In genomic region chr16:65281636-65282035, GRCh38 we compare ENCODE assay signal across 22 cellular contexts.
"Had no signal": no experiment of that assay in that cellular context is flagged by ENCODE, and none has a peak within 500 bp of the region (broad histone marks: within the 10 kb centered on the region; RNA-seq: fewer than 3 reads in every experiment).

No MANE protein-coding gene starts in this region.

- H3K4me1 Mint-ChIP-seq: activated CD4-positive, alpha-beta T cell treated with anti-CD3 and anti-CD28 coated beads, Interleukin-2, amount 10 ng/mL, durations not matched to agents 7 days and 5 days; activated naive CD8-positive, alpha-beta T cell treated with anti-CD3 and anti-CD28 coated beads, Interleukin-2, amount 10 ng/mL, durations not matched to agents 7 days and 5 days; T-cell had no signal

- H3K36me3 ChIP-seq: cardiac muscle cell, lower lobe of right lung, prostate gland, right lobe of liver, stomach, upper lobe of left lung had no signal

- H3K27me3 Mint-ChIP-seq: activated CD4-positive, alpha-beta T cell treated with anti-CD3 and anti-CD28 coated beads, Interleukin-2, amount 10 ng/mL, durations not matched to agents 7 days and 5 days; activated naive CD8-positive, alpha-beta T cell treated with anti-CD3 and anti-CD28 coated beads, Interleukin-2, amount 10 ng/mL, durations not matched to agents 7 days and 5 days; activated T-cell treated with anti-CD3 and anti-CD28 coated beads, Interleukin-2, amount 50 U/mL, for 24 hours; dendritic cell treated with granulocyte-macrophage colony-stimulating factor and Interleukin-4, amounts not matched to agents 40 ng/mL and 50 ng/mL, for 4 days; T-cell had no signal

- H3K4me3 Mint-ChIP-seq: activated CD4-positive, alpha-beta T cell treated with anti-CD3 and anti-CD28 coated beads, Interleukin-2, amount 10 ng/mL, durations not matched to agents 7 days and 5 days; activated CD8-positive, alpha-beta T cell treated with anti-CD3 and anti-CD28 coated beads, Interleukin-2, amount 10 ng/mL, durations not matched to agents 7 days and 5 days; activated naive CD8-positive, alpha-beta T cell treated with anti-CD3 and anti-CD28 coated beads, Interleukin-2, amount 10 ng/mL, durations not matched to agents 7 days and 5 days; activated T-cell treated with anti-CD3 and anti-CD28 coated beads, Interleukin-2, amount 50 U/mL, for 24 hours; dendritic cell treated with granulocyte-macrophage colony-stimulating factor and Interleukin-4, amounts not matched to agents 40 ng/mL and 50 ng/mL, for 4 days; T-cell had no signal

- H3K9me3 ChIP-seq: lower lobe of right lung, prostate gland, right lobe of liver, stomach, upper lobe of left lung had no signal

- H3K27ac ChIP-seq: cardiac muscle cell, epithelial cell of prostate, lower lobe of right lung, prostate gland, right lobe of liver, stomach, upper lobe of left lung had no signal

- ATAC-seq: activated CD8-positive, alpha-beta T cell treated with anti-CD3 and anti-CD28 coated beads, Interleukin-2, amount 10 ng/mL, durations not matched to agents 7 days and 5 days; left cardiac atrium; lower lobe of right lung; right lobe of liver; SK-N-SH treated with all-trans-retinoic acid at 6 μM for 48 hours; T-cell had no signal

- H3K27ac Mint-ChIP-seq: activated CD4-positive, alpha-beta T cell treated with anti-CD3 and anti-CD28 coated beads, Interleukin-2, amount 10 ng/mL, durations not matched to agents 7 days and 5 days; activated CD8-positive, alpha-beta T cell treated with anti-CD3 and anti-CD28 coated beads, Interleukin-2, amount 10 ng/mL, durations not matched to agents 7 days and 5 days; activated naive CD8-positive, alpha-beta T cell treated with anti-CD3 and anti-CD28 coated beads, Interleukin-2, amount 10 ng/mL, durations not matched to agents 7 days and 5 days; activated T-cell treated with anti-CD3 and anti-CD28 coated beads, Interleukin-2, amount 50 U/mL, for 24 hours; activated T-helper 2 cell treated with anti-CD3 and anti-CD28 coated beads, Interferon-gamma antibody, Interleukin-2, Interleukin-4, amounts not matched to agents 10 μg/mL and 5 μg/mL and 100 μg/mL, durations not matched to agents 14 hours and 24 hours and 36 hours; dendritic cell treated with granulocyte-macrophage colony-stimulating factor and Interleukin-4, amounts not matched to agents 40 ng/mL and 50 ng/mL, for 4 days; T-cell had no signal

- DNase-seq: activated CD4-positive, alpha-beta T cell treated with anti-CD3 and anti-CD28 coated beads, Interleukin-2, amount 10 ng/mL, durations not matched to agents 7 days and 5 days; activated CD8-positive, alpha-beta T cell treated with anti-CD3 and anti-CD28 coated beads, Interleukin-2, amount 10 ng/mL, durations not matched to agents 7 days and 5 days; activated naive CD4-positive, alpha-beta T cell treated with Interleukin-2 at 50 U/mL for 16 hours; activated naive CD8-positive, alpha-beta T cell treated with anti-CD3 and anti-CD28 coated beads, Interleukin-2, amount 10 ng/mL, durations not matched to agents 7 days and 5 days; activated T-cell treated with anti-CD3 and anti-CD28 coated beads, Interleukin-2, amount 50 U/mL, for 24 hours; amygdala; foreskin fibroblast; left cardiac atrium; lower lobe of right lung; midbrain; right lobe of liver; small intestine; stimulated activated CD4-positive, alpha-beta T cell treated with anti-CD3 and anti-CD28 coated beads, Interleukin-4, amount 100 ng/mL, for 1 hour; stomach; T-cell; upper lobe of left lung had no signal

- H3K27me3 ChIP-seq: cardiac muscle cell, right lobe of liver, stomach, upper lobe of left lung had no signal

- H3K4me1 ChIP-seq: lower lobe of right lung, prostate gland, right lobe of liver, upper lobe of left lung had no signal

- H3K9me3 Mint-ChIP-seq: activated CD4-positive, alpha-beta T cell treated with anti-CD3 and anti-CD28 coated beads, Interleukin-2, amount 10 ng/mL, durations not matched to agents 7 days and 5 days; activated naive CD8-positive, alpha-beta T cell treated with anti-CD3 and anti-CD28 coated beads, Interleukin-2, amount 10 ng/mL, durations not matched to agents 7 days and 5 days; dendritic cell treated with granulocyte-macrophage colony-stimulating factor and Interleukin-4, amounts not matched to agents 40 ng/mL and 50 ng/mL, for 4 days had no signal

- H3K4me3 ChIP-seq: cardiac muscle cell, lower lobe of right lung, prostate gland, right lobe of liver, stomach, upper lobe of left lung had no signal

- H3K36me3 Mint-ChIP-seq: activated naive CD8-positive, alpha-beta T cell treated with anti-CD3 and anti-CD28 coated beads, Interleukin-2, amount 10 ng/mL, durations not matched to agents 7 days and 5 days; T-cell had no signal
